9 cellular contexts compared by ENCODE assay signal in the genomic region with DNA sequence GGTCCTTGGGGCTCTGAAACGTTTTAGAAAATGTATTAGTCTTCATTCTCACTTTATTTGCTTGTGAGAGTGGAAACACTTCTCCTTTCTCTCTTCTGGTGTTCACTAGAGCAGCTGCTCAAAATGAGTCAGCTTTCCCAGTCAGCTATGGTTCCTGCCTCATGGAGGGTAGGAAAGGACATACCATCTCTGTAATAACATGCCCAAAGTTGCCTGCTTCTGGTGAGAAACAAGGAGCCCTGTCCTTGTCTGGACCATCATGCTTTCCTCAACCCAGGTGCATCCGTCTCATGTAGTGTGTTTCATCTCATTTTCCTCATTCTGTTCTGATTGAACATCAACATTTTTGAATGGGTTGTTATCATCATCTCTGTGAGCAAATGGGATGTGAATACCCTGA. TPM values are rescaled to one million over a fixed set of nuclear protein-coding genes. Genes with fewer than 3 reads are reported as not detected.
DNase-seq lines count a peak whose midpoint lies in the region; ATAC-seq and TF ChIP-seq lines count a peak whose summit lies in the region.
"Had no signal": no experiment of that assay in that cellular context is flagged by ENCODE, and none has a peak within 500 bp of the region (broad histone marks: within the 10 kb centered on the region; RNA-seq: fewer than 3 reads in every experiment).

No MANE protein-coding gene starts in this region.

- no peaks in the 10 kb centered on the region for H3K36me3 ChIP-seq in left ventricle myocardium inferior

- no peak overlapping the region for H3K4me3 ChIP-seq in fibroblast of the aortic adventitia (ENCODE audit: low read depth, low read length)
- H3K4me3 ChIP-seq in left ventricle myocardium inferior = no peak overlapping the region
- H3K4me3 ChIP-seq: psoas muscle had no signal

- peak; percentile 95 for DNase-seq in LHCN-M2 (ENCODE audit: low read depth)
- DNase-seq in fibroblast of the aortic adventitia (ENCODE audit: low read depth) = peak; percentile 62
- no peak for DNase-seq in stimulated activated CD4-positive, alpha-beta T cell treated with anti-CD3 and anti-CD28 coated beads, Interleukin-4, amount 100 ng/mL, for 4 hours
- DNase-seq in left ventricle myocardium inferior = no peak
- no peak for DNase-seq in activated naive CD4-positive, alpha-beta T cell (lab: John Stamatoyannopoulos, UW)
- DNase-seq in hypothalamus (lab: John Stamatoyannopoulos, UW) = no peak
- DNase-seq: psoas muscle had no signal

- ATAC-seq in GM18498 (IDR thresholded peaks at IDR 0.05; ENCODE audit: unreplicated experiment) (peak; percentile 67), GM21786 (IDR thresholded peaks at IDR 0.05; ENCODE audit: unreplicated experiment) (peak; percentile 62)

- H3K27me3 ChIP-seq in left ventricle myocardium inferior (ENCODE audit: low read depth) = no peaks in the 10 kb centered on the region

- no peaks in the 10 kb centered on the region for H3K9me3 ChIP-seq in left ventricle myocardium inferior (replicated peaks)
- H3K9me3 ChIP-seq: psoas muscle had no signal

- H3K4me1 ChIP-seq in left ventricle myocardium inferior = no peaks in the 10 kb centered on the region
- H3K4me1 ChIP-seq: psoas muscle had no signal

- no peak overlapping the region for H3K27ac ChIP-seq in left ventricle myocardium inferior (replicated peaks)
- H3K27ac ChIP-seq: psoas muscle had no signal

- intact Hi-C loops in left ventricle myocardium inferior (cut with micrococcal nuclease) = no loop called here

- TF ChIP-seq CTCF in fibroblast of the aortic adventitia (IDR thresholded peaks at IDR 0.05; ENCODE audit: insufficient read depth, low read length) = no peak
- TF ChIP-seq CTCF in left ventricle myocardium inferior (IDR thresholded peaks at IDR 0.05; ENCODE audit: borderline replicate concordance) = no peak

RNA-seq across cellular contexts. Expression of a gene that starts 17.1 kb away (rescaled TPM):
- total RNA-seq in LHCN-M2 (2014; rRNA removed) = 0.13 and 0.29 TPM in 2 replicates
- polyA plus RNA-seq in LHCN-M2 (2012) = not detected
- total RNA-seq in fibroblast of the aortic adventitia (ENCODE audit: low replicate concordance) = not detected in 2 replicates
- 0.41 TPM for total RNA-seq in left ventricle myocardium inferior

Comparison
In these comparisons a context has a peak if more than half of its experiments do, and no peak if none do; other contexts are left out.
1. DNase-seq: peak in LHCN-M2 (single experiment) and fibroblast of the aortic adventitia (single experiment); none in stimulated activated CD4-positive, alpha-beta T cell treated with anti-CD3 and anti-CD28 coated beads, Interleukin-4, amount 100 ng/mL, for 4 hours (0 of 2), left ventricle myocardium inferior (single experiment), activated naive CD4-positive, alpha-beta T cell (0 of 4) and hypothalamus (0 of 51).